In genomic region chr15:90529008-90529368, GRCh38 we compare ENCODE assay signal across 8 cellular contexts. TPM values are rescaled to one million over a fixed set of nuclear protein-coding genes. Genes with fewer than 3 reads are reported as not detected.
A peak's percentile ranks its signal among the peaks of the same experiment; 100 is the strongest.
DNase-seq lines count a peak whose midpoint lies in the region; ATAC-seq lines count a peak whose summit lies in the region.

No MANE protein-coding gene starts in this region.

- no peak for ATAC-seq in stimulated activated naive B cell treated with anti-CD40 and anti-IgM and Interleukin-4, amounts not matched to agents 10 μg/mL and 1 μg/mL and 100 μg/mL, for 72 hours (replicated peaks)
- no peak for ATAC-seq in GM19397 (IDR thresholded peaks at IDR 0.05; ENCODE audit: unreplicated experiment)

- DNase-seq in NCI-H345 (lab: John Stamatoyannopoulos, UW), result peak; percentile 27
- DNase-seq in NCI-H345 treated with DMSO at 0.1 percent for 48 hours (lab: John Stamatoyannopoulos, UW; ENCODE audit: unreplicated experiment), result no peak
- DNase-seq in activated T-helper 1 cell treated with anti-CD3 and anti-CD28 coated beads, Interleukin-12 subunit alpha, Interleukin-12 subunit beta, Interleukin-2, Interleukin-4 antibody, amounts not matched to agents 30 ng/mL and 10 ng/mL and 1 ng/mL, durations not matched to agents 14 hours and 24 hours and 36 hours (ENCODE audit: low spot score), result no peak
- no peak for DNase-seq in stimulated activated naive B cell treated with anti-CD40 and anti-IgM and Interleukin-4, amounts not matched to agents 10 μg/mL and 1 μg/mL and 100 μg/mL, for 72 hours
- no peak for DNase-seq in NCI-H446 (lab: John Stamatoyannopoulos, UW)
- no peak for DNase-seq in dermis blood vessel endothelial cell

- H3K4me1 Mint-ChIP-seq in activated T-helper 1 cell treated with anti-CD3 and anti-CD28 coated beads, Interleukin-12 subunit alpha, Interleukin-12 subunit beta, Interleukin-2, Interleukin-4 antibody, amounts not matched to agents 30 ng/mL and 10 ng/mL and 1 ng/mL, durations not matched to agents 14 hours and 24 hours and 36 hours (ENCODE audit: low read depth), result peaks cover 50% of the 10 kb centered on the region
- H3K4me1 Mint-ChIP-seq in stimulated activated naive B cell treated with anti-CD40 and anti-IgM and Interleukin-4, amounts not matched to agents 10 μg/mL and 1 μg/mL and 100 μg/mL, for 72 hours, result peaks cover 22 to 34% of the 10 kb centered on the region in 2 donors

- peaks cover 10% of the 10 kb centered on the region for H3K36me3 Mint-ChIP-seq in activated T-helper 1 cell treated with anti-CD3 and anti-CD28 coated beads, Interleukin-12 subunit alpha, Interleukin-12 subunit beta, Interleukin-2, Interleukin-4 antibody, amounts not matched to agents 30 ng/mL and 10 ng/mL and 1 ng/mL, durations not matched to agents 14 hours and 24 hours and 36 hours (ENCODE audit: low read depth)
- peaks cover 4 to 6% of the 10 kb centered on the region in 2 donors for H3K36me3 Mint-ChIP-seq in stimulated activated naive B cell treated with anti-CD40 and anti-IgM and Interleukin-4, amounts not matched to agents 10 μg/mL and 1 μg/mL and 100 μg/mL, for 72 hours

- peak overlapping the region; percentile 78; the same call in 1 of the 2 replicates for H3K4me3 ChIP-seq in iPS-18c (ENCODE audit: insufficient read depth, low read depth, low read length)

- no peaks in the 10 kb centered on the region for H3K9me3 ChIP-seq in iPS-18c (ENCODE audit: control insufficient read depth, insufficient read depth, low read length)

- peak overlapping the region; percentile 89 for H3K4me3 Mint-ChIP-seq in activated T-helper 1 cell treated with anti-CD3 and anti-CD28 coated beads, Interleukin-12 subunit alpha, Interleukin-12 subunit beta, Interleukin-2, Interleukin-4 antibody, amounts not matched to agents 30 ng/mL and 10 ng/mL and 1 ng/mL, durations not matched to agents 14 hours and 24 hours and 36 hours
- peak overlapping the region; percentile 82 to 86 for H3K4me3 Mint-ChIP-seq in stimulated activated naive B cell treated with anti-CD40 and anti-IgM and Interleukin-4, amounts not matched to agents 10 μg/mL and 1 μg/mL and 100 μg/mL, for 72 hours

- intact Hi-C loops in activated T-helper 1 cell treated with anti-CD3 and anti-CD28 coated beads, Interleukin-12 subunit alpha, Interleukin-12 subunit beta, Interleukin-2, Interleukin-4 antibody, amounts not matched to agents 30 ng/mL and 10 ng/mL and 1 ng/mL, durations not matched to agents 14 hours and 24 hours and 36 hours (cut with micrococcal nuclease), result loop anchor here (2.0 kb wide), 1 partner anchor 16 kb away; no protein-coding TSS in a partner anchor

- H3K27me3 Mint-ChIP-seq in activated T-helper 1 cell treated with anti-CD3 and anti-CD28 coated beads, Interleukin-12 subunit alpha, Interleukin-12 subunit beta, Interleukin-2, Interleukin-4 antibody, amounts not matched to agents 30 ng/mL and 10 ng/mL and 1 ng/mL, durations not matched to agents 14 hours and 24 hours and 36 hours (ENCODE audit: insufficient read depth), result no peaks in the 10 kb centered on the region
- H3K27me3 Mint-ChIP-seq in stimulated activated naive B cell treated with anti-CD40 and anti-IgM and Interleukin-4, amounts not matched to agents 10 μg/mL and 1 μg/mL and 100 μg/mL, for 72 hours, result no peaks in the 10 kb centered on the region

- no peaks in the 10 kb centered on the region for H3K9me3 Mint-ChIP-seq in activated T-helper 1 cell treated with anti-CD3 and anti-CD28 coated beads, Interleukin-12 subunit alpha, Interleukin-12 subunit beta, Interleukin-2, Interleukin-4 antibody, amounts not matched to agents 30 ng/mL and 10 ng/mL and 1 ng/mL, durations not matched to agents 14 hours and 24 hours and 36 hours
- H3K9me3 Mint-ChIP-seq in stimulated activated naive B cell treated with anti-CD40 and anti-IgM and Interleukin-4, amounts not matched to agents 10 μg/mL and 1 μg/mL and 100 μg/mL, for 72 hours, result no peaks in the 10 kb centered on the region

- H3K27ac Mint-ChIP-seq in activated T-helper 1 cell treated with anti-CD3 and anti-CD28 coated beads, Interleukin-12 subunit alpha, Interleukin-12 subunit beta, Interleukin-2, Interleukin-4 antibody, amounts not matched to agents 30 ng/mL and 10 ng/mL and 1 ng/mL, durations not matched to agents 14 hours and 24 hours and 36 hours, result peak overlapping the region; percentile 85
- H3K27ac Mint-ChIP-seq in stimulated activated naive B cell treated with anti-CD40 and anti-IgM and Interleukin-4, amounts not matched to agents 10 μg/mL and 1 μg/mL and 100 μg/mL, for 72 hours, result peak overlapping the region; percentile 96

RNA-seq across cellular contexts. Expression of gene CRTC3, which starts 0.7 kb away (rescaled TPM):
- 54.0 and 61.2 TPM in 2 replicates for total RNA-seq in activated T-helper 1 cell treated with anti-CD3 and anti-CD28 coated beads, Interleukin-12 subunit alpha, Interleukin-12 subunit beta, Interleukin-2, Interleukin-4 antibody, amounts not matched to agents 30 ng/mL and 10 ng/mL and 1 ng/mL, durations not matched to agents 14 hours and 24 hours and 36 hours
- total RNA-seq in dermis blood vessel endothelial cell, result 11.1 and 13.4 TPM in 2 replicates
